ENCODE assay signal across 30 cellular contexts in the genomic region with DNA sequence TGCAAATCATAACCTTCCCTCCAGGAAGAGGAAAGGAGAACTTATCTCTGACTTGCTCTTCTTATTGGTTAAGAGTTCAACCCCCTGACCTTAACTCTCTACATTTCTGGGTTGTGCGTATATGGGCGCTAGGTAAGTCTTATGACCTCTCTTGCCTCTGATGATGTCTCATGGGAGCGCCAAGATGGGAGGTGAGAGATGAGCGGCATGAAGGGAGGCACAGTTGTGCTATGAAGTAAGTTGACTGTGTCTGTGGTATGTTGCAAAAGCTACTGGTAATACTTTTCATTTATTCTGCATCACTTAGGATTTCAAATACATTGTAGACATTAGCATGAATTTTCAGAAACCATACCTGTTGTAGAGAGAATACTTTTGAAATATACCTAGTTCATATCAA.
"Had no signal": no experiment of that assay in that cellular context is flagged by ENCODE, and none has a peak within 500 bp of the region (broad histone marks: within the 10 kb centered on the region; RNA-seq: fewer than 3 reads in every experiment).

No MANE protein-coding gene starts in this region.

- H3K4me3 Mint-ChIP-seq: naive thymus-derived CD8-positive, alpha-beta T cell; natural killer cell treated with Interleukin-12 subunit alpha and Interleukin-12 subunit beta and Interleukin-15 and Interleukin-18, amount 100 ng/mL, for 72 hours; nephron progenitor cell; neural crest cell; stimulated activated memory B cell treated with anti-CD40 and anti-IgM and Interleukin-4, amounts not matched to agents 10 μg/mL and 1 μg/mL and 100 μg/mL, for 72 hours; stimulated activated naive CD8-positive, alpha-beta T cell treated with anti-CD3 and anti-CD28 coated beads, Interleukin-15, amount 100 ng/mL, for 72 hours had no signal

- DNase-seq: naive thymus-derived CD8-positive, alpha-beta T cell; nephron progenitor cell; occipital lobe; ovary; posterior cingulate gyrus; psoas muscle; right cardiac atrium; right lobe of liver; sigmoid colon; small intestine; stimulated activated CD4-positive, alpha-beta T cell treated with anti-CD3 and anti-CD28 coated beads, Interleukin-15, amount 100 ng/mL, for 24 hours; stimulated activated CD4-positive, alpha-beta T cell treated with anti-CD3 and anti-CD28 coated beads, Interleukin-2, amount 100 ng/mL, for 24 hours; stimulated activated CD4-positive, alpha-beta T cell treated with anti-CD3 and anti-CD28 coated beads, Interleukin-2, amount 100 ng/mL, for 48 hours; stimulated activated CD4-positive, alpha-beta T cell treated with anti-CD3 and anti-CD28 coated beads, Interleukin-4, amount 100 ng/mL, for 24 hours; stimulated activated naive CD4-positive, alpha-beta T cell; stimulated activated naive CD8-positive, alpha-beta T cell treated with anti-CD3 and anti-CD28 coated beads, Interleukin-15, amount 100 ng/mL, for 72 hours; stimulated activated naive CD8-positive, alpha-beta T cell treated with anti-CD3 and anti-CD28 coated beads, Interleukin-15, Interleukin-2, amounts not matched to agents 100 U/mL and 50 U/mL, for 24 hours; substantia nigra; testis; tibial artery; transverse colon; upper lobe of left lung had no signal

- H3K9me3 ChIP-seq: ovary, psoas muscle, right lobe of liver, sigmoid colon, suprapubic skin, testis, tibial artery, transverse colon, upper lobe of left lung, vagina had no signal

- H3K4me1 Mint-ChIP-seq: nephron progenitor cell, neural crest cell had no signal

- H3K9me3 Mint-ChIP-seq: naive thymus-derived CD8-positive, alpha-beta T cell; natural killer cell treated with Interleukin-12 subunit alpha and Interleukin-12 subunit beta and Interleukin-15 and Interleukin-18, amount 100 ng/mL, for 72 hours; nephron progenitor cell; neural crest cell; stimulated activated memory B cell treated with anti-CD40 and anti-IgM and Interleukin-4, amounts not matched to agents 10 μg/mL and 1 μg/mL and 100 μg/mL, for 72 hours; stimulated activated naive CD8-positive, alpha-beta T cell treated with anti-CD3 and anti-CD28 coated beads, Interleukin-15, amount 100 ng/mL, for 72 hours had no signal

- H2AFZ ChIP-seq: parathyroid adenoma had no signal

- H3K27ac ChIP-seq: ovary, parathyroid adenoma, psoas muscle, right lobe of liver, sigmoid colon, suprapubic skin, testis, tibial artery, transverse colon, upper lobe of left lung, vagina had no signal

- H3K9ac ChIP-seq: parathyroid adenoma had no signal

- H3K27me3 ChIP-seq: ovary, right lobe of liver, sigmoid colon, suprapubic skin, testis, tibial artery, transverse colon, upper lobe of left lung, vagina had no signal

- H3K27me3 Mint-ChIP-seq: naive thymus-derived CD8-positive, alpha-beta T cell; natural killer cell treated with Interleukin-12 subunit alpha and Interleukin-12 subunit beta and Interleukin-15 and Interleukin-18, amount 100 ng/mL, for 72 hours; progenitor cell of endocrine pancreas; stimulated activated memory B cell treated with anti-CD40 and anti-IgM and Interleukin-4, amounts not matched to agents 10 μg/mL and 1 μg/mL and 100 μg/mL, for 72 hours; stimulated activated naive CD8-positive, alpha-beta T cell treated with anti-CD3 and anti-CD28 coated beads, Interleukin-15, amount 100 ng/mL, for 72 hours had no signal

- H3K4me1 ChIP-seq: parathyroid adenoma, psoas muscle, right lobe of liver, sigmoid colon, suprapubic skin, testis, tibial artery, transverse colon, upper lobe of left lung, vagina had no signal

- H3K36me3 Mint-ChIP-seq: natural killer cell treated with Interleukin-12 subunit alpha and Interleukin-12 subunit beta and Interleukin-15 and Interleukin-18, amount 100 ng/mL, for 72 hours had no signal

- H3K4me3 ChIP-seq: ovary, psoas muscle, right lobe of liver, sigmoid colon, suprapubic skin, testis, tibial artery, transverse colon, upper lobe of left lung, vagina had no signal

- H3K79me2 ChIP-seq: parathyroid adenoma had no signal

- ATAC-seq: naive thymus-derived CD8-positive, alpha-beta T cell; natural killer cell treated with Interleukin-12 subunit alpha and Interleukin-12 subunit beta and Interleukin-15 and Interleukin-18, amount 100 ng/mL, for 72 hours; psoas muscle; right cardiac atrium; right lobe of liver; stimulated activated memory B cell treated with anti-CD40 and anti-IgM and Interleukin-4, amounts not matched to agents 10 μg/mL and 1 μg/mL and 100 μg/mL, for 72 hours; stimulated activated naive CD8-positive, alpha-beta T cell treated with anti-CD3 and anti-CD28 coated beads, Interleukin-15, amount 100 ng/mL, for 72 hours; stimulated activated naive CD8-positive, alpha-beta T cell treated with anti-CD3 and anti-CD28 coated beads, Interleukin-15, Interleukin-2, amounts not matched to agents 100 U/mL and 50 U/mL, for 24 hours had no signal

- FAIRE-seq: small intestine, urothelium cell line had no signal

- H3K36me3 ChIP-seq: ovary, right lobe of liver, vagina had no signal
